In genomic region chr4:150082241-150082640, GRCh38 we compare ENCODE assay signal across 8 cellular contexts.
DNase-seq lines count a peak whose midpoint lies in the region; ATAC-seq lines count a peak whose summit lies in the region.

No MANE protein-coding gene starts in this region.

- peak; percentile 35 for DNase-seq in NCI-H1105 treated with DMSO at 0.1 percent for 48 hours (lab: John Stamatoyannopoulos, UW)
- no peak for DNase-seq in NCI-H1105 (lab: John Stamatoyannopoulos, UW)
- DNase-seq in hepatic stellate cell (ENCODE audit: low spot score): peak; percentile 9
- no peak for DNase-seq in stimulated activated CD4-positive, alpha-beta T cell treated with anti-CD3 and anti-CD28 coated beads, Interleukin-4, amount 100 ng/mL, for 24 hours
- DNase-seq in AG08395 (ENCODE audit: low spot score): no peak
- DNase-seq in cerebellar nuclear complex (lab: John Stamatoyannopoulos, UW): no peak

- ATAC-seq in GM21576 (IDR thresholded peaks at IDR 0.05; ENCODE audit: unreplicated experiment): peak; percentile 86
- ATAC-seq in HG03354 (IDR thresholded peaks at IDR 0.05; ENCODE audit: poor library complexity, severe bottlenecking, unreplicated experiment): peak; percentile 76

Comparison
In these comparisons a context has a peak if more than half of its experiments do, and no peak if none do; other contexts are left out.
1. DNase-seq: peak in NCI-H1105 treated with DMSO at 0.1 percent for 48 hours (single experiment) and hepatic stellate cell (single experiment); none in NCI-H1105 (single experiment), stimulated activated CD4-positive, alpha-beta T cell treated with anti-CD3 and anti-CD28 coated beads, Interleukin-4, amount 100 ng/mL, for 24 hours (single experiment), AG08395 (single experiment) and cerebellar nuclear complex (0 of 2).